23 cellular contexts compared by ENCODE assay signal in the genomic region with DNA sequence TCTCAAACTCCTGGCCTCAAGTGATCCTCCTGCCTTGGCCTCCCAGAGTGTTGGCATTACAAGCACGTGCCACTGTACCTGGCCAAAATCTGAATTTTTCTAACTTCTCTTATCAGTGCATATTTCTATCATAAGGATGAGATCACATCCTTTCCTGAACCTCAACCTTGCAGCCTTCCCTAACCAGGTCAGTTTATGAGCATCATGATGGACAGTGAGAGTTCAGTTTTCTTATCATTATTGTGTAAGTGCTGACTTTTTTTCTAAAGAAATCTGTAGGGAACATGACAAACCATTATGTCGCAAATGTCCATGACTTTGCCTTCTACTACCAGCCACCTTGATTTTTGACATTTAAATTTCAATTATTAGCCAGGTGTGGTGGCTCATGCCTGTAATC.
"Had no signal": no experiment of that assay in that cellular context is flagged by ENCODE, and none has a peak within 500 bp of the region (broad histone marks: within the 10 kb centered on the region; RNA-seq: fewer than 3 reads in every experiment).

No MANE protein-coding gene starts in this region.

- H3K36me3 ChIP-seq: neural progenitor cell had no signal

- H3K27me3 ChIP-seq: neural progenitor cell, testis had no signal

- DNase-seq: activated CD4-positive, alpha-beta T cell treated with anti-CD3 and anti-CD28 coated beads for 36 hours; activated CD4-positive, alpha-beta T cell treated with anti-CD3 and anti-CD28 coated beads, Interleukin-2, amount 50 U/mL, for 4 hours; activated CD8-positive, alpha-beta memory T cell treated with anti-CD3 and anti-CD28 coated beads, Interleukin-2, amount 50 U/mL, for 48 hours; activated naive CD4-positive, alpha-beta T cell treated with Interleukin-2 at 50 U/mL for 16 hours; activated naive CD8-positive, alpha-beta T cell treated with anti-CD3 and anti-CD28 coated beads, Interleukin-2, amount 10 ng/mL, durations not matched to agents 7 days and 5 days; activated T-cell treated with anti-CD3 and anti-CD28 coated beads, Interleukin-2, amount 50 U/mL, for 4 hours; amygdala; cerebellar nuclear complex; kidney; naive thymus-derived CD8-positive, alpha-beta T cell; retina; stimulated activated CD4-positive, alpha-beta T cell treated with anti-CD3 and anti-CD28 coated beads, Interleukin-2, amount 100 ng/mL, for 48 hours; stimulated activated CD8-positive, alpha-beta memory T cell treated with anti-CD3 and anti-CD28 coated beads, Interleukin-4, amount 100 ng/mL, for 48 hours; stimulated activated naive B cell treated with anti-CD40 and anti-IgM and Interleukin-4, amounts not matched to agents 10 μg/mL and 1 μg/mL and 100 μg/mL, for 72 hours; T-cell; testis had no signal

- H3K4me1 Mint-ChIP-seq: naive thymus-derived CD8-positive, alpha-beta T cell; T-cell had no signal

- H3K4me3 ChIP-seq: coronary artery, neural progenitor cell, testis had no signal

- H3K9me3 ChIP-seq: testis had no signal

- H3K9me3 Mint-ChIP-seq: activated naive CD8-positive, alpha-beta T cell treated with anti-CD3 and anti-CD28 coated beads, Interleukin-2, amount 10 ng/mL, durations not matched to agents 7 days and 5 days; activated T-cell treated with anti-CD3 and anti-CD28 coated beads, Interleukin-2, amount 50 U/mL, for 4 hours; activated T-helper 2 cell treated with anti-CD3 and anti-CD28 coated beads, Interferon-gamma antibody, Interleukin-2, Interleukin-4, amounts not matched to agents 10 μg/mL and 5 μg/mL and 100 μg/mL, durations not matched to agents 14 hours and 24 hours and 36 hours; naive thymus-derived CD8-positive, alpha-beta T cell; neural progenitor cell; stimulated activated naive B cell treated with anti-CD40 and anti-IgM and Interleukin-4, amounts not matched to agents 10 μg/mL and 1 μg/mL and 100 μg/mL, for 72 hours; T-cell; T-helper 2 cell treated with Interferon-gamma antibody and Interleukin-4, amounts not matched to agents 5 μg/mL and 100 μg/mL, for 36 hours; type B pancreatic cell had no signal

- H3K4me3 Mint-ChIP-seq: activated CD4-positive, alpha-beta T cell treated with anti-CD3 and anti-CD28 coated beads for 36 hours; activated naive CD8-positive, alpha-beta T cell treated with anti-CD3 and anti-CD28 coated beads, Interleukin-2, amount 10 ng/mL, durations not matched to agents 7 days and 5 days; activated T-cell treated with anti-CD3 and anti-CD28 coated beads, Interleukin-2, amount 50 U/mL, for 4 hours; naive thymus-derived CD8-positive, alpha-beta T cell; neural progenitor cell; stimulated activated naive B cell treated with anti-CD40 and anti-IgM and Interleukin-4, amounts not matched to agents 10 μg/mL and 1 μg/mL and 100 μg/mL, for 72 hours; T-cell; T-helper 2 cell treated with Interferon-gamma antibody and Interleukin-4, amounts not matched to agents 5 μg/mL and 100 μg/mL, for 36 hours; type B pancreatic cell had no signal

- H3K36me3 Mint-ChIP-seq: neural progenitor cell, T-cell, type B pancreatic cell had no signal

- H3K27me3 Mint-ChIP-seq: activated CD4-positive, alpha-beta T cell treated with anti-CD3 and anti-CD28 coated beads for 36 hours; activated naive CD8-positive, alpha-beta T cell treated with anti-CD3 and anti-CD28 coated beads, Interleukin-2, amount 10 ng/mL, durations not matched to agents 7 days and 5 days; naive thymus-derived CD8-positive, alpha-beta T cell; progenitor cell of endocrine pancreas; stimulated activated naive B cell treated with anti-CD40 and anti-IgM and Interleukin-4, amounts not matched to agents 10 μg/mL and 1 μg/mL and 100 μg/mL, for 72 hours; T-cell; type B pancreatic cell had no signal

- ATAC-seq: activated CD4-positive, alpha-beta T cell treated with anti-CD3 and anti-CD28 coated beads for 36 hours; activated T-cell treated with anti-CD3 and anti-CD28 coated beads, Interleukin-2, amount 50 U/mL, for 4 hours; left lobe of liver; naive thymus-derived CD8-positive, alpha-beta T cell; stimulated activated naive B cell treated with anti-CD40 and anti-IgM and Interleukin-4, amounts not matched to agents 10 μg/mL and 1 μg/mL and 100 μg/mL, for 72 hours; T-cell had no signal

- H3K4me1 ChIP-seq: neural progenitor cell, testis had no signal

- H3K27ac ChIP-seq: coronary artery, neural progenitor cell, testis had no signal

- H3K27ac Mint-ChIP-seq: activated CD4-positive, alpha-beta T cell treated with anti-CD3 and anti-CD28 coated beads for 36 hours; activated naive CD8-positive, alpha-beta T cell treated with anti-CD3 and anti-CD28 coated beads, Interleukin-2, amount 10 ng/mL, durations not matched to agents 7 days and 5 days; activated T-helper 2 cell treated with anti-CD3 and anti-CD28 coated beads, Interferon-gamma antibody, Interleukin-2, Interleukin-4, amounts not matched to agents 10 μg/mL and 5 μg/mL and 100 μg/mL, durations not matched to agents 14 hours and 24 hours and 36 hours; naive thymus-derived CD8-positive, alpha-beta T cell; neural progenitor cell; progenitor cell of endocrine pancreas; stimulated activated naive B cell treated with anti-CD40 and anti-IgM and Interleukin-4, amounts not matched to agents 10 μg/mL and 1 μg/mL and 100 μg/mL, for 72 hours; T-cell; T-helper 2 cell treated with Interferon-gamma antibody and Interleukin-4, amounts not matched to agents 5 μg/mL and 100 μg/mL, for 36 hours; type B pancreatic cell had no signal
